1 cellular context compared by ENCODE assay signal in the genomic region with DNA sequence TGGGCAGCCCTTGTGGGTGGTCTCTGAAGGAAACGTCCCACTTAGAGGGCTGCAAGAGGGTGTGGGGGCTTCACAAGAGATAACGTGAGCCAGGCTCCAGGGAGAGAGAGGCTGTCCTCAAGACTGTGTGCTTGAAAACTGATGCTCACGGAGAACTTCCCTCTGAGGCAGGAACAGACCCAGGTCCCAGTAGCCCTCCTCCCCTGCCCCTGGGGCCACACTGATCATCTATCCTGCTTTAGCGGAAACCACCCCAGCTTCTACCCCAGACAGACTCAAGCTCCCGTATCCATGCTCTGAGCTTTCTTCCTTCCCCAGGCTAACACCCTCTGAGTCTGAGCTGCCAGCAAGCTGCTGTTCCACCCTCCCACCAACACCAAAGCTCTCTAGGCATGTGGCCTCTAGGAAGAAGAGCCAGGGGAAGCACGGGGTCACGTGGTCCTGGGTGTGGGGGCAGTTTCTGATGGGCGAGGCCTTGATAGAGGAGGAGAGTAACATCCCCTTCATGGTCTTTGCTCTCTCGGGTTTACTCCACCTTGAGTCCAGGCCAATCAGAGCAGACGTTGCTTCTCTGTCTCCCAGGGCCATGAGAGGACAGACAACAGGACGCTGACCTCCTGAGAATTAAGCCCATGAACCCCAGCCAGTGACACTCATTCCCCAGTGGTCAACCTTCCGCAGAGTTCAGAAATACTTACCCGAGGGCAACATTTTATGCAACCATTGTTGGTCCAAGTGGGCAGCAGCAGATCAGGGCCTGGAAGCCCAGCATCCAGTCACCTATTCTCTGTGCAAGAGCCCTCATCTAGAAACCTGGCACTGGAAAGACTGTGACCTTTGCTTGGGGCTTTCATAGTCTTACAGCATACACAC.
TF ChIP-seq lines count a peak whose summit lies in the region.

No MANE protein-coding gene starts in this region.

TF ChIP-seq in HepG2, 621 proteins besides CTCF, POLR2A, EP300 and RAD21 (continues in another document):
- TF ChIP-seq HMG20B (CRISPR knock-in tag; conservative IDR thresholded peaks at IDR 0.05) (peak; percentile 89), ZNF530 (CRISPR knock-in tag; IDR thresholded peaks at IDR 0.05; ENCODE audit: low read depth) (no peak), ZNF562 (CRISPR knock-in tag; IDR thresholded peaks at IDR 0.05; ENCODE audit: borderline replicate concordance) (no peak), ZNF367 (CRISPR knock-in tag; IDR thresholded peaks at IDR 0.05; ENCODE audit: borderline replicate concordance) (no peak; the same call in 1 of the 2 replicates), ZNF761 (CRISPR knock-in tag; conservative IDR thresholded peaks at IDR 0.05) (peak; percentile 98), GABPB1 (CRISPR knock-in tag; IDR thresholded peaks at IDR 0.05) (peak; percentile 80), SNAPC2 (CRISPR knock-in tag; IDR thresholded peaks at IDR 0.05) (peak; percentile 98), ONECUT2 (CRISPR knock-in tag; IDR thresholded peaks at IDR 0.05) (peak; percentile 50), ZBTB38 (CRISPR knock-in tag; IDR thresholded peaks at IDR 0.05) (peak; percentile 95), ZNF781 (CRISPR knock-in tag; IDR thresholded peaks at IDR 0.05; ENCODE audit: borderline replicate concordance, not compliant biosample characterization) (peak; percentile 100), GABPA (IDR thresholded peaks at IDR 0.05; ENCODE audit: low read depth, low read length) (no peak), GABPA (CRISPR knock-in tag; IDR thresholded peaks at IDR 0.05; ENCODE audit: low read depth) (no peak), SIN3A (IDR thresholded peaks at IDR 0.05; ENCODE audit: borderline replicate concordance, low read depth, low read length) (peak; percentile 97), ATAD3A (CRISPR knock-in tag; IDR thresholded peaks at IDR 0.05) (peak; percentile 62), ISL2 (CRISPR knock-in tag; IDR thresholded peaks at IDR 0.05) (peak; percentile 74), PTBP1 (IDR thresholded peaks at IDR 0.05; ENCODE audit: low read depth, low read length, poor library complexity, severe bottlenecking) (no peak), NBN (conservative IDR thresholded peaks at IDR 0.05) (no peak), ZMYM3 (CRISPR knock-in tag; IDR thresholded peaks at IDR 0.05) (peak; percentile 92), AHR (CRISPR knock-in tag; IDR thresholded peaks at IDR 0.05) (peak; percentile 99), THYN1 (CRISPR knock-in tag; IDR thresholded peaks at IDR 0.05; ENCODE audit: borderline replicate concordance, low read depth) (peak; percentile 72; the same call in 1 of the 2 replicates), TOE1 (CRISPR knock-in tag; IDR thresholded peaks at IDR 0.05) (peak; percentile 98), KLF9 (CRISPR knock-in tag; IDR thresholded peaks at IDR 0.05; ENCODE audit: low read depth) (peak; percentile 98; the same call in 1 of the 2 replicates), GFI1 (CRISPR knock-in tag; IDR thresholded peaks at IDR 0.05; ENCODE audit: borderline replicate concordance) (no peak), ZFP36L1 (CRISPR knock-in tag; IDR thresholded peaks at IDR 0.05) (no peak)
- TF ChIP-seq, protein P1, sequence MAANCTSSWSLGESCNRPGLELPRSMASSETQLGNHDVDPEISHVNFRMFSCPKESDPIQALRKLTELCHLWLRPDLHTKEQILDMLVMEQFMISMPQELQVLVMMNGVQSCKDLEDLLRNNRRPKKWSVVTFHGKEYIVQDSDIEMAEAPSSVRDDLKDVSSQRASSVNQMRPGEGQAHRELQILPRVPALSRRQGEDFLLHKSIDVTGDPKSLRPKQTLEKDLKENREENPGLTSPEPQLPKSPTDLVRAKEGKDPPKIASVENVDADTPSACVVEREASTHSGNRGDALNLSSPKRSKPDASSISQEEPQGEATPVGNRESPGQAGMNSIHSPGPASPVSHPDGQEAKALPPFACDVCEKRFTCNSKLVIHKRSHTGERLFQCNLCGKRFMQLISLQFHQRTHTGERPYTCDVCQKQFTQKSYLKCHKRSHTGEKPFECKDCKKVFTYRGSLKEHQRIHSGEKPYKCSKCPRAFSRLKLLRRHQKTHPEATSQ (CRISPR knock-in tag; IDR thresholded peaks at IDR 0.05; ENCODE audit: borderline replicate concordance): peak; percentile 98
- TF ChIP-seq, protein P2, sequence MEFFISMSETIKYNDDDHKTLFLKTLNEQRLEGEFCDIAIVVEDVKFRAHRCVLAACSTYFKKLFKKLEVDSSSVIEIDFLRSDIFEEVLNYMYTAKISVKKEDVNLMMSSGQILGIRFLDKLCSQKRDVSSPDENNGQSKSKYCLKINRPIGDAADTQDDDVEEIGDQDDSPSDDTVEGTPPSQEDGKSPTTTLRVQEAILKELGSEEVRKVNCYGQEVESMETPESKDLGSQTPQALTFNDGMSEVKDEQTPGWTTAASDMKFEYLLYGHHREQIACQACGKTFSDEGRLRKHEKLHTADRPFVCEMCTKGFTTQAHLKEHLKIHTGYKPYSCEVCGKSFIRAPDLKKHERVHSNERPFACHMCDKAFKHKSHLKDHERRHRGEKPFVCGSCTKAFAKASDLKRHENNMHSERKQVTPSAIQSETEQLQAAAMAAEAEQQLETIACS (CRISPR knock-in tag; IDR thresholded peaks at IDR 0.05): peak; percentile 36; the same call in 1 of the 2 replicates
- TF ChIP-seq, protein P3, sequence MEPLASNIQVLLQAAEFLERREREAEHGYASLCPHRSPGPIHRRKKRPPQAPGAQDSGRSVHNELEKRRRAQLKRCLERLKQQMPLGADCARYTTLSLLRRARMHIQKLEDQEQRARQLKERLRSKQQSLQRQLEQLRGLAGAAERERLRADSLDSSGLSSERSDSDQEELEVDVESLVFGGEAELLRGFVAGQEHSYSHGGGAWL (CRISPR knock-in tag; IDR thresholded peaks at IDR 0.05): peak; percentile 99
- TF ChIP-seq, protein P4, sequence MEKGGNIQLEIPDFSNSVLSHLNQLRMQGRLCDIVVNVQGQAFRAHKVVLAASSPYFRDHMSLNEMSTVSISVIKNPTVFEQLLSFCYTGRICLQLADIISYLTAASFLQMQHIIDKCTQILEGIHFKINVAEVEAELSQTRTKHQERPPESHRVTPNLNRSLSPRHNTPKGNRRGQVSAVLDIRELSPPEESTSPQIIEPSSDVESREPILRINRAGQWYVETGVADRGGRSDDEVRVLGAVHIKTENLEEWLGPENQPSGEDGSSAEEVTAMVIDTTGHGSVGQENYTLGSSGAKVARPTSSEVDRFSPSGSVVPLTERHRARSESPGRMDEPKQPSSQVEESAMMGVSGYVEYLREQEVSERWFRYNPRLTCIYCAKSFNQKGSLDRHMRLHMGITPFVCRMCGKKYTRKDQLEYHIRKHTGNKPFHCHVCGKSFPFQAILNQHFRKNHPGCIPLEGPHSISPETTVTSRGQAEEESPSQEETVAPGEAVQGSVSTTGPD (CRISPR knock-in tag; IDR thresholded peaks at IDR 0.05): no peak; the same call in none of the 2 replicates
- TF ChIP-seq, protein P5, sequence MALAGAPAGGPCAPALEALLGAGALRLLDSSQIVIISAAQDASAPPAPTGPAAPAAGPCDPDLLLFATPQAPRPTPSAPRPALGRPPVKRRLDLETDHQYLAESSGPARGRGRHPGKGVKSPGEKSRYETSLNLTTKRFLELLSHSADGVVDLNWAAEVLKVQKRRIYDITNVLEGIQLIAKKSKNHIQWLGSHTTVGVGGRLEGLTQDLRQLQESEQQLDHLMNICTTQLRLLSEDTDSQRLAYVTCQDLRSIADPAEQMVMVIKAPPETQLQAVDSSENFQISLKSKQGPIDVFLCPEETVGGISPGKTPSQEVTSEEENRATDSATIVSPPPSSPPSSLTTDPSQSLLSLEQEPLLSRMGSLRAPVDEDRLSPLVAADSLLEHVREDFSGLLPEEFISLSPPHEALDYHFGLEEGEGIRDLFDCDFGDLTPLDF (CRISPR knock-in tag; IDR thresholded peaks at IDR 0.05): no peak; the same call in 1 of the 2 replicates
- TF ChIP-seq, protein P6, sequence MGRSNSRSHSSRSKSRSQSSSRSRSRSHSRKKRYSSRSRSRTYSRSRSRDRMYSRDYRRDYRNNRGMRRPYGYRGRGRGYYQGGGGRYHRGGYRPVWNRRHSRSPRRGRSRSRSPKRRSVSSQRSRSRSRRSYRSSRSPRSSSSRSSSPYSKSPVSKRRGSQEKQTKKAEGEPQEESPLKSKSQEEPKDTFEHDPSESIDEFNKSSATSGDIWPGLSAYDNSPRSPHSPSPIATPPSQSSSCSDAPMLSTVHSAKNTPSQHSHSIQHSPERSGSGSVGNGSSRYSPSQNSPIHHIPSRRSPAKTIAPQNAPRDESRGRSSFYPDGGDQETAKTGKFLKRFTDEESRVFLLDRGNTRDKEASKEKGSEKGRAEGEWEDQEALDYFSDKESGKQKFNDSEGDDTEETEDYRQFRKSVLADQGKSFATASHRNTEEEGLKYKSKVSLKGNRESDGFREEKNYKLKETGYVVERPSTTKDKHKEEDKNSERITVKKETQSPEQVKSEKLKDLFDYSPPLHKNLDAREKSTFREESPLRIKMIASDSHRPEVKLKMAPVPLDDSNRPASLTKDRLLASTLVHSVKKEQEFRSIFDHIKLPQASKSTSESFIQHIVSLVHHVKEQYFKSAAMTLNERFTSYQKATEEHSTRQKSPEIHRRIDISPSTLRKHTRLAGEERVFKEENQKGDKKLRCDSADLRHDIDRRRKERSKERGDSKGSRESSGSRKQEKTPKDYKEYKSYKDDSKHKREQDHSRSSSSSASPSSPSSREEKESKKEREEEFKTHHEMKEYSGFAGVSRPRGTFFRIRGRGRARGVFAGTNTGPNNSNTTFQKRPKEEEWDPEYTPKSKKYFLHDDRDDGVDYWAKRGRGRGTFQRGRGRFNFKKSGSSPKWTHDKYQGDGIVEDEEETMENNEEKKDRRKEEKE (IDR thresholded peaks at IDR 0.05): no peak
- TF ChIP-seq, protein P7, sequence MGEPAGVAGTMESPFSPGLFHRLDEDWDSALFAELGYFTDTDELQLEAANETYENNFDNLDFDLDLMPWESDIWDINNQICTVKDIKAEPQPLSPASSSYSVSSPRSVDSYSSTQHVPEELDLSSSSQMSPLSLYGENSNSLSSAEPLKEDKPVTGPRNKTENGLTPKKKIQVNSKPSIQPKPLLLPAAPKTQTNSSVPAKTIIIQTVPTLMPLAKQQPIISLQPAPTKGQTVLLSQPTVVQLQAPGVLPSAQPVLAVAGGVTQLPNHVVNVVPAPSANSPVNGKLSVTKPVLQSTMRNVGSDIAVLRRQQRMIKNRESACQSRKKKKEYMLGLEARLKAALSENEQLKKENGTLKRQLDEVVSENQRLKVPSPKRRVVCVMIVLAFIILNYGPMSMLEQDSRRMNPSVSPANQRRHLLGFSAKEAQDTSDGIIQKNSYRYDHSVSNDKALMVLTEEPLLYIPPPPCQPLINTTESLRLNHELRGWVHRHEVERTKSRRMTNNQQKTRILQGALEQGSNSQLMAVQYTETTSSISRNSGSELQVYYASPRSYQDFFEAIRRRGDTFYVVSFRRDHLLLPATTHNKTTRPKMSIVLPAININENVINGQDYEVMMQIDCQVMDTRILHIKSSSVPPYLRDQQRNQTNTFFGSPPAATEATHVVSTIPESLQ (CRISPR knock-in tag; conservative IDR thresholded peaks at IDR 0.05): no peak; the same call in 1 of the 2 replicates
- TF ChIP-seq, protein P8, sequence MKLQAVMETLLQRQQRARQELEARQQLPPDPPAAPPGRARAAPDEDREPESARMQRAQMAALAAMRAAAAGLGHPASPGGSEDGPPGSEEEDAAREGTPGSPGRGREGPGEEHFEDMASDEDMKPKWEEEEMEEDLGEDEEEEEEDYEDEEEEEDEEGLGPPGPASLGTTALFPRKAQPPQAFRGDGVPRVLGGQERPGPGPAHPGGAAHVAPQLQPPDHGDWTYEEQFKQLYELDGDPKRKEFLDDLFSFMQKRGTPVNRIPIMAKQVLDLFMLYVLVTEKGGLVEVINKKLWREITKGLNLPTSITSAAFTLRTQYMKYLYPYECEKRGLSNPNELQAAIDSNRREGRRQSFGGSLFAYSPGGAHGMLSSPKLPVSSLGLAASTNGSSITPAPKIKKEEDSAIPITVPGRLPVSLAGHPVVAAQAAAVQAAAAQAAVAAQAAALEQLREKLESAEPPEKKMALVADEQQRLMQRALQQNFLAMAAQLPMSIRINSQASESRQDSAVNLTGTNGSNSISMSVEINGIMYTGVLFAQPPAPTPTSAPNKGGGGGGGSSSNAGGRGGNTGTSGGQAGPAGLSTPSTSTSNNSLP (IDR thresholded peaks at IDR 0.05; ENCODE audit: low read depth, low read length): peak; percentile 90
- TF ChIP-seq, protein P9, sequence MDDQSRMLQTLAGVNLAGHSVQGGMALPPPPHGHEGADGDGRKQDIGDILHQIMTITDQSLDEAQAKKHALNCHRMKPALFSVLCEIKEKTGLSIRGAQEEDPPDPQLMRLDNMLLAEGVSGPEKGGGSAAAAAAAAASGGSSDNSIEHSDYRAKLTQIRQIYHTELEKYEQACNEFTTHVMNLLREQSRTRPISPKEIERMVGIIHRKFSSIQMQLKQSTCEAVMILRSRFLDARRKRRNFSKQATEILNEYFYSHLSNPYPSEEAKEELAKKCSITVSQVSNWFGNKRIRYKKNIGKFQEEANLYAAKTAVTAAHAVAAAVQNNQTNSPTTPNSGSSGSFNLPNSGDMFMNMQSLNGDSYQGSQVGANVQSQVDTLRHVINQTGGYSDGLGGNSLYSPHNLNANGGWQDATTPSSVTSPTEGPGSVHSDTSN (CRISPR knock-in tag; IDR thresholded peaks at IDR 0.05; ENCODE audit: borderline replicate concordance): 0 out of 2 replicates have a peak, but pooled peaks have one; percentile 76
- TF ChIP-seq, protein P10, sequence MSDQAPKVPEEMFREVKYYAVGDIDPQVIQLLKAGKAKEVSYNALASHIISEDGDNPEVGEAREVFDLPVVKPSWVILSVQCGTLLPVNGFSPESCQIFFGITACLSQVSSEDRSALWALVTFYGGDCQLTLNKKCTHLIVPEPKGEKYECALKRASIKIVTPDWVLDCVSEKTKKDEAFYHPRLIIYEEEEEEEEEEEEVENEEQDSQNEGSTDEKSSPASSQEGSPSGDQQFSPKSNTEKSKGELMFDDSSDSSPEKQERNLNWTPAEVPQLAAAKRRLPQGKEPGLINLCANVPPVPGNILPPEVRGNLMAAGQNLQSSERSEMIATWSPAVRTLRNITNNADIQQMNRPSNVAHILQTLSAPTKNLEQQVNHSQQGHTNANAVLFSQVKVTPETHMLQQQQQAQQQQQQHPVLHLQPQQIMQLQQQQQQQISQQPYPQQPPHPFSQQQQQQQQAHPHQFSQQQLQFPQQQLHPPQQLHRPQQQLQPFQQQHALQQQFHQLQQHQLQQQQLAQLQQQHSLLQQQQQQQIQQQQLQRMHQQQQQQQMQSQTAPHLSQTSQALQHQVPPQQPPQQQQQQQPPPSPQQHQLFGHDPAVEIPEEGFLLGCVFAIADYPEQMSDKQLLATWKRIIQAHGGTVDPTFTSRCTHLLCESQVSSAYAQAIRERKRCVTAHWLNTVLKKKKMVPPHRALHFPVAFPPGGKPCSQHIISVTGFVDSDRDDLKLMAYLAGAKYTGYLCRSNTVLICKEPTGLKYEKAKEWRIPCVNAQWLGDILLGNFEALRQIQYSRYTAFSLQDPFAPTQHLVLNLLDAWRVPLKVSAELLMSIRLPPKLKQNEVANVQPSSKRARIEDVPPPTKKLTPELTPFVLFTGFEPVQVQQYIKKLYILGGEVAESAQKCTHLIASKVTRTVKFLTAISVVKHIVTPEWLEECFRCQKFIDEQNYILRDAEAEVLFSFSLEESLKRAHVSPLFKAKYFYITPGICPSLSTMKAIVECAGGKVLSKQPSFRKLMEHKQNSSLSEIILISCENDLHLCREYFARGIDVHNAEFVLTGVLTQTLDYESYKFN (CRISPR knock-in tag; conservative IDR thresholded peaks at IDR 0.05): peak; percentile 98
- TF ChIP-seq, protein P11, sequence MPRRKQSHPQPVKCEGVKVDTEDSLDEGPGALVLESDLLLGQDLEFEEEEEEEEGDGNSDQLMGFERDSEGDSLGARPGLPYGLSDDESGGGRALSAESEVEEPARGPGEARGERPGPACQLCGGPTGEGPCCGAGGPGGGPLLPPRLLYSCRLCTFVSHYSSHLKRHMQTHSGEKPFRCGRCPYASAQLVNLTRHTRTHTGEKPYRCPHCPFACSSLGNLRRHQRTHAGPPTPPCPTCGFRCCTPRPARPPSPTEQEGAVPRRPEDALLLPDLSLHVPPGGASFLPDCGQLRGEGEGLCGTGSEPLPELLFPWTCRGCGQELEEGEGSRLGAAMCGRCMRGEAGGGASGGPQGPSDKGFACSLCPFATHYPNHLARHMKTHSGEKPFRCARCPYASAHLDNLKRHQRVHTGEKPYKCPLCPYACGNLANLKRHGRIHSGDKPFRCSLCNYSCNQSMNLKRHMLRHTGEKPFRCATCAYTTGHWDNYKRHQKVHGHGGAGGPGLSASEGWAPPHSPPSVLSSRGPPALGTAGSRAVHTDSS (CRISPR knock-in tag; conservative IDR thresholded peaks at IDR 0.05): no peak
